In genomic region chr1:39173995-39174380, GRCh38 we compare ENCODE assay signal across 1 cellular context.
TF ChIP-seq lines count a peak whose summit lies in the region.

No MANE protein-coding gene starts in this region.

TF ChIP-seq in SK-N-SH, 30 proteins besides CTCF, POLR2A, EP300 and RAD21 (continued from another document):
- TF ChIP-seq PBX3 (IDR thresholded peaks at IDR 0.05) (no peak), YY1 (IDR thresholded peaks at IDR 0.05; ENCODE audit: low read depth) (no peak), FOXJ3 (CRISPR knock-in tag; IDR thresholded peaks at IDR 0.05) (no peak), JUND (IDR thresholded peaks at IDR 0.05) (no peak), TCF12 (IDR thresholded peaks at IDR 0.05) (no peak), TAF1 (IDR thresholded peaks at IDR 0.05; ENCODE audit: borderline replicate concordance, low read depth, low read length) (no peak), GABPA (IDR thresholded peaks at IDR 0.05; ENCODE audit: low read depth) (no peak), GATA2 (CRISPR knock-in tag; IDR thresholded peaks at IDR 0.05) (no peak), RCOR1 (IDR thresholded peaks at IDR 0.05; ENCODE audit: low read length) (no peak), MAX (IDR thresholded peaks at IDR 0.05; ENCODE audit: low read depth) (no peak)
